ENCODE assay signal across 8 cellular contexts in the genomic region with DNA sequence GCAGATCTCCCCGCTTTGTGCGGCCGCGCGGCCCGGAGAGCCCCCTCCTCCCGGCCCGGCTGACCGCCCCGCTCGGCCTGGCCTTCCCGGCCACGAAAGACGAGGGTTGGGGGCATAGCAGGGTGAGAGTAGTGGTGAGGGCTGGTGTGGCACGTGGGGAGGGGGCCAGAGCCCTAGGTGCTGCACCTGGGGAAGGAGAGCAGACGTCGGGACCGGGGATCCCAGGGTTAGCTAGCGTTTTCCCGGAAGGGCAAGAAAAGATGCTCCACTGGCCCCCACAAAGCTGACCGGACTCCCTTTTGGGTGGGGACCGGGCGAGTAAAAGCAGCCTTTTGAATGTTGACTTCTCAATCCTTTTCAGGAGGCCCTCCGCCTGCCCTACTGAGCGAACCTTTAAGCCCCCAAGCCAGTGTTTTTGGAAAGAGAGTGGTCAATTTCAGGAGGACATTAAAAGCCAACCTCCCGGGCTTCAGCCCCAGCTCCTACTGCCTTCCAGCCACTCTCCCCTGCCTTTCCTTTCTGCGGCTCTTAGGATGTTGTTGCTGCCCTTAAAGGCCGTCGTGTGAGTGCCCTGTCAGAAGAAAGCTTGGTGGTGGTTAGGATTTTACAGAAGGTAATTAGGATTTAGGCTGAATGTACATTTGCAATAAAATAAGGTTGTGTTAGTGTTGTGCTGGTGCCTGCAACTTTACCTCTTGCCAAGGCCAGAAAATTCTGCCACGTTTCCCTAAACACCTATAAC. TPM values are rescaled to one million over a fixed set of nuclear protein-coding genes. Genes with fewer than 3 reads are reported as not detected.
A peak's percentile ranks its signal among the peaks of the same experiment; 100 is the strongest.
DNase-seq lines count a peak whose midpoint lies in the region; ATAC-seq and TF ChIP-seq lines count a peak whose summit lies in the region.

No MANE protein-coding gene starts in this region.

- peak; percentile 40 for DNase-seq in activated CD4-positive, CD25-positive, alpha-beta regulatory T cell treated with anti-CD3 and anti-CD28 coated beads, Interleukin-2, amount 50 U/mL, for 72 hours
- DNase-seq in activated CD4-positive, CD25-positive, alpha-beta regulatory T cell (lab: John Stamatoyannopoulos, UW) = no peak
- DNase-seq in left kidney (ENCODE audit: low read depth, low spot score) (peak; percentile 60), HCEC 1CT (no peak), glomerular visceral epithelial cell (ENCODE audit: extremely low spot score) (no peak)

- no peak for TF ChIP-seq POLR2A in GM18505 (IDR thresholded peaks at IDR 0.05; ENCODE audit: borderline replicate concordance, extremely low read depth, insufficient read depth, insufficient read length)

- no peak for ATAC-seq in GM18505 (IDR thresholded peaks at IDR 0.05; ENCODE audit: unreplicated experiment)

- 24 to 28% (median 28%) methylated on average over 27 to 30 of the region's 30 CpGs for WGBS in adipose tissue, 3 donors

- H3K27ac ChIP-seq in adipose tissue (ENCODE audit: low read depth, low read length) (peak overlapping the region; percentile 44), temporal lobe (ENCODE audit: low read depth, low read length) (peak overlapping the region; percentile 91)

RNA-seq across cellular contexts. Expression of a gene that starts 0.7 kb away (rescaled TPM):
- under 1 TPM; 0.52 to 0.79 (median 0.53) TPM for polyA plus RNA-seq in adipose tissue
- total RNA-seq in temporal lobe = 63.4 TPM

Comparison
In these comparisons a context has a peak if more than half of its experiments do, and no peak if none do; other contexts are left out.
1. DNase-seq: peak in activated CD4-positive, CD25-positive, alpha-beta regulatory T cell treated with anti-CD3 and anti-CD28 coated beads, Interleukin-2, amount 50 U/mL, for 72 hours (single experiment) and left kidney (single experiment); none in activated CD4-positive, CD25-positive, alpha-beta regulatory T cell (0 of 4), HCEC 1CT (single experiment) and glomerular visceral epithelial cell (single experiment).